9 cellular contexts compared by ENCODE assay signal in genomic region chr12:101857043-101857558, GRCh38. TPM values are rescaled to one million over a fixed set of nuclear protein-coding genes. Genes with fewer than 3 reads are reported as not detected.
A peak's percentile ranks its signal among the peaks of the same experiment; 100 is the strongest.
DNase-seq lines count a peak whose midpoint lies in the region; ATAC-seq, FAIRE-seq and TF ChIP-seq lines count a peak whose summit lies in the region.
"Had no signal": no experiment of that assay in that cellular context is flagged by ENCODE, and none has a peak within 500 bp of the region (broad histone marks: within the 10 kb centered on the region; RNA-seq: fewer than 3 reads in every experiment).

No MANE protein-coding gene starts in this region.

- TF ChIP-seq CTCF in bronchial epithelial cell (IDR thresholded peaks at IDR 0.05; ENCODE audit: insufficient read depth, low read length, severe bottlenecking): no peak

- no peak overlapping the region for H3K4me3 ChIP-seq in bronchial epithelial cell (ENCODE audit: low read depth, low read length)

- FAIRE-seq in bronchial epithelial cell (lab: Jason Lieb, UNC): no peak
- FAIRE-seq: A204.1 had no signal

- ATAC-seq in activated CD4-positive, CD25-positive, alpha-beta regulatory T cell treated with anti-CD3 and anti-CD28 coated beads, Interleukin-2, amount 50 U/mL, for 24 hours: peak; percentile 41 to 50
- ATAC-seq in HG03378 (IDR thresholded peaks at IDR 0.05; ENCODE audit: unreplicated experiment): peak; percentile 61

- DNase-seq in activated CD4-positive, CD25-positive, alpha-beta regulatory T cell (lab: John Stamatoyannopoulos, UW): no peak
- peak; percentile 82 for DNase-seq in bronchial epithelial cell (ENCODE audit: low read depth)
- peak; percentile 94 for DNase-seq in stromal cell of bone marrow (ENCODE audit: low read depth)
- no peak for DNase-seq in effector CD8-positive, alpha-beta T cell (lab: John Stamatoyannopoulos, UW)
- DNase-seq in activated naive CD8-positive, alpha-beta T cell treated with anti-CD3 and anti-CD28 coated beads for 36 hours: no peak
- DNase-seq in stimulated activated CD4-positive, alpha-beta T cell treated with anti-CD3 and anti-CD28 coated beads, Interleukin-2, amount 100 ng/mL, for 48 hours: no peak

- no peaks in the 10 kb centered on the region for H3K36me3 ChIP-seq in bronchial epithelial cell (ENCODE audit: control insufficient read depth, insufficient read depth, low read length)

- no peaks in the 10 kb centered on the region for H3K9me3 Mint-ChIP-seq in activated naive CD8-positive, alpha-beta T cell treated with anti-CD3 and anti-CD28 coated beads for 36 hours

- H3K4me1 Mint-ChIP-seq in activated naive CD8-positive, alpha-beta T cell treated with anti-CD3 and anti-CD28 coated beads for 36 hours: peaks cover 29% of the 10 kb centered on the region

- H3K27ac Mint-ChIP-seq in activated naive CD8-positive, alpha-beta T cell treated with anti-CD3 and anti-CD28 coated beads for 36 hours: no peak overlapping the region

- no peaks in the 10 kb centered on the region for H3K27me3 Mint-ChIP-seq in activated naive CD8-positive, alpha-beta T cell treated with anti-CD3 and anti-CD28 coated beads for 36 hours

- H3K4me3 Mint-ChIP-seq in activated naive CD8-positive, alpha-beta T cell treated with anti-CD3 and anti-CD28 coated beads for 36 hours: no peak overlapping the region

- H3K27me3 ChIP-seq in bronchial epithelial cell (ENCODE audit: control insufficient read depth, insufficient read depth, low read length): no peaks in the 10 kb centered on the region

- H3K36me3 Mint-ChIP-seq in activated naive CD8-positive, alpha-beta T cell treated with anti-CD3 and anti-CD28 coated beads for 36 hours: no peaks in the 10 kb centered on the region

RNA-seq across cellular contexts. Expression of gene DRAM1, which starts 20.3 kb away (rescaled TPM):
- 5.8 and 7.8 TPM in 2 replicates for total RNA-seq in bronchial epithelial cell
- total RNA-seq in activated naive CD8-positive, alpha-beta T cell treated with anti-CD3 and anti-CD28 coated beads for 36 hours: 1 to 10 TPM; 5.2 to 6.7 TPM

RNA-seq across cellular contexts. Expression of gene GNPTAB, which starts 26.3 kb away (rescaled TPM):
- 15.8 and 16.4 TPM in 2 replicates for total RNA-seq in bronchial epithelial cell
- 10 to 100 TPM; 44.9 to 47.4 TPM for total RNA-seq in activated naive CD8-positive, alpha-beta T cell treated with anti-CD3 and anti-CD28 coated beads for 36 hours

Comparison
In these comparisons a context has a peak if more than half of its experiments do, and no peak if none do; other contexts are left out.
1. DNase-seq: peak in bronchial epithelial cell (single experiment) and stromal cell of bone marrow (single experiment); none in activated CD4-positive, CD25-positive, alpha-beta regulatory T cell (0 of 4), effector CD8-positive, alpha-beta T cell (single experiment), activated naive CD8-positive, alpha-beta T cell treated with anti-CD3 and anti-CD28 coated beads for 36 hours (single experiment) and stimulated activated CD4-positive, alpha-beta T cell treated with anti-CD3 and anti-CD28 coated beads, Interleukin-2, amount 100 ng/mL, for 48 hours (0 of 2).